In genomic region chr2:79666430-79666829, GRCh38 we compare ENCODE assay signal across 25 cellular contexts.
DNase-seq lines count a peak whose midpoint lies in the region; ATAC-seq, FAIRE-seq and TF ChIP-seq lines count a peak whose summit lies in the region.
"Had no signal": no experiment of that assay in that cellular context is flagged by ENCODE, and none has a peak within 500 bp of the region (broad histone marks: within the 10 kb centered on the region; RNA-seq: fewer than 3 reads in every experiment).

No MANE protein-coding gene starts in this region.

- no peak for TF ChIP-seq EP300 in HepG2 (IDR thresholded peaks at IDR 0.05; ENCODE audit: low read depth in 2 of 2, low read length in 2 of 2)
- no peak for TF ChIP-seq EP300 in HepG2 (CRISPR knock-in tag; IDR thresholded peaks at IDR 0.05; ENCODE audit: borderline replicate concordance)
- TF ChIP-seq EP300 in K562 (IDR thresholded peaks at IDR 0.05; ENCODE audit: low read length), result no peak

- H4K20me1 ChIP-seq in HepG2 (ENCODE audit: insufficient read depth, low read length) (no peaks in the 10 kb centered on the region), K562 (replicated peaks; ENCODE audit: control insufficient read depth, insufficient read depth, low read length) (no peaks in the 10 kb centered on the region), osteoblast (ENCODE audit: insufficient read depth, low read length) (no peaks in the 10 kb centered on the region)
- H4K20me1 ChIP-seq: BLaER1 had no signal

- in situ Hi-C loops in HepG2 (cut with HindIII; ENCODE audit: extremely low pct_ligation_motif_present, low pct_unique_long_range_greater_than_20kb) (no loop called here), K562 (cut with MboI) (no loop called here)

- TF ChIP-seq RAD21 in HepG2 (CRISPR knock-in tag; IDR thresholded peaks at IDR 0.05), result no peak
- no peak for TF ChIP-seq RAD21 in K562 (CRISPR knock-in tag; conservative IDR thresholded peaks at IDR 0.05 in 1 of 2, IDR thresholded peaks at IDR 0.05 in 1 of 2)

- POLR2A ChIA-PET in HepG2 (lab: Yijun Ruan, JAX), result no interaction called here
- POLR2A ChIA-PET in K562 (lab: Yijun Ruan, JAX), result interaction anchor here (0.9 kb wide), 1 partner anchor 11 kb away, joined by 3 read pairs; no protein-coding TSS in a partner anchor

- H3K9ac ChIP-seq in HepG2 (ENCODE audit: insufficient read depth, low read depth, low read length) (no peak overlapping the region), K562 (ENCODE audit: insufficient read depth in 1 of 2, low read depth in 2 of 2, low read length in 2 of 2) (no peak overlapping the region)
- H3K9ac ChIP-seq: BLaER1 had no signal

- no peaks in the 10 kb centered on the region for H3K9me1 ChIP-seq in K562 (ENCODE audit: control insufficient read depth, insufficient read depth, low read length)

- no peak for ATAC-seq in HepG2
- ATAC-seq in right lobe of liver, result no peak
- ATAC-seq in K562, result no peak
- no peak for ATAC-seq in GM18517 (IDR thresholded peaks at IDR 0.05; ENCODE audit: unreplicated experiment)
- ATAC-seq: GM12878 had no signal

- DNase-seq in HepG2 (ENCODE audit: low spot score) (no peak), right lobe of liver (no peak), K562 (ENCODE audit: extremely low read depth in 1 of 4, low spot score in 3 of 4) (no peak), osteoblast (ENCODE audit: insufficient read length, low spot score, missing footprints) (peak; percentile 13), H7 (no peak)
- DNase-seq: ACHN; BE2C; C1 segment of cervical spinal cord; CD4-positive, alpha-beta memory T cell; CD4-positive, CD25-positive, alpha-beta regulatory T cell; CD8-positive, alpha-beta memory T cell; COR-L47; DMS 273 treated with DMSO at 0.1 percent for 48 hours; DMS153; DMS53; DMS79; DND-41; EL; GDM1 had no signal

- CTCF ChIA-PET in HepG2 (lab: Yijun Ruan, JAX; ENCODE audit: low intra/inter-chr PET ratio, low total read pairs) (no interaction called here), K562 (lab: Yijun Ruan, JAX; ENCODE audit: low intra/inter-chr PET ratio) (no interaction called here)

- H2AFZ ChIP-seq in HepG2 (ENCODE audit: low read length) (no peak overlapping the region), K562 (ENCODE audit: low read depth, low read length) (no peak overlapping the region), osteoblast (ENCODE audit: low read length) (no peak overlapping the region)

- FAIRE-seq in HepG2 (lab: Jason Lieb, UNC) (no peak), K562 (lab: Jason Lieb, UNC) (no peak)
- FAIRE-seq: GM12878, GM12892, GM18507 had no signal

- H3K27me3 ChIP-seq in HepG2 (ENCODE audit: control insufficient read depth in 1 of 2, insufficient read depth in 2 of 2, low read length in 2 of 2), result peaks cover 0 to 4% of the 10 kb centered on the region in 2 experiments; a peak in 1 of 5 replicates
- no peaks in the 10 kb centered on the region for H3K27me3 ChIP-seq in right lobe of liver
- H3K27me3 ChIP-seq in K562 (ENCODE audit: control insufficient read depth in 2 of 2, insufficient read depth in 2 of 2, low read length in 2 of 2), result no peaks in the 10 kb centered on the region
- no peaks in the 10 kb centered on the region for H3K27me3 ChIP-seq in osteoblast (ENCODE audit: insufficient read depth, low read length)
- H3K27me3 ChIP-seq in H7 (ENCODE audit: control insufficient read depth, insufficient read depth, low read length), result no peaks in the 10 kb centered on the region
- H3K27me3 ChIP-seq: BE2C, BLaER1 had no signal

- no peak overlapping the region for H3K27ac ChIP-seq in HepG2 (ENCODE audit: extremely low read length, insufficient read depth, low read length)
- no peak overlapping the region for H3K27ac ChIP-seq in right lobe of liver
- no peak overlapping the region for H3K27ac ChIP-seq in K562 (ENCODE audit: extremely low read depth, low read depth, low read length)
- H3K27ac ChIP-seq in osteoblast (ENCODE audit: low read depth, low read length), result no peak overlapping the region
- H3K27ac ChIP-seq: 22Rv1, BLaER1 had no signal

- H3K4me3 ChIP-seq in HepG2 (replicated peaks in 1 of 3; ENCODE audit: insufficient read depth in 1 of 3, low read depth in 2 of 3, low read length in 3 of 3) (no peak overlapping the region), right lobe of liver (no peak overlapping the region), K562 (no peak overlapping the region), osteoblast (ENCODE audit: insufficient read depth, low read length) (no peak overlapping the region), H7 (ENCODE audit: insufficient read depth, low read depth, low read length) (no peak overlapping the region)
- H3K4me3 ChIP-seq: BLaER1, GM12878 had no signal

- intact Hi-C loops in HepG2 (cut with micrococcal nuclease; ENCODE audit: unreplicated experiment), result no loop called here
- intact Hi-C loops in right lobe of liver (cut with DNase I), result no loop called here
- intact Hi-C loops in K562 (cut with micrococcal nuclease), result no loop called here

- TF ChIP-seq CTCF in HepG2 (CRISPR knock-in tag; IDR thresholded peaks at IDR 0.05) (no peak), right lobe of liver (IDR thresholded peaks at IDR 0.05) (no peak), K562 (IDR thresholded peaks at IDR 0.05 in 2 of 3, conservative IDR thresholded peaks at IDR 0.05 in 1 of 3; ENCODE audit: insufficient read depth in 2 of 3, low read depth in 1 of 3, low read length in 3 of 3) (no peak), osteoblast (IDR thresholded peaks at IDR 0.05; ENCODE audit: extremely low read depth, low read depth, low read length) (no peak)

- 2% methylated on average over 4 of the region's 4 CpGs for WGBS in HepG2 (ENCODE audit: low lambda C conversion rate)
- WGBS in right lobe of liver (ENCODE audit: insufficient coverage, low coverage, low lambda C conversion rate, missing lambda C conversion rate), result 40% methylated on average over 4 of the region's 4 CpGs
- WGBS in K562 (ENCODE audit: insufficient coverage, low coverage, missing lambda C conversion rate), result 1% methylated on average over 4 of the region's 4 CpGs

- H3K79me2 ChIP-seq in HepG2 (ENCODE audit: insufficient read depth, low read length) (no peaks in the 10 kb centered on the region), K562 (ENCODE audit: control insufficient read depth, insufficient read depth, low read length) (no peaks in the 10 kb centered on the region), osteoblast (ENCODE audit: insufficient read depth, low read length) (no peaks in the 10 kb centered on the region)

- no peaks in the 10 kb centered on the region for H3K4me1 ChIP-seq in HepG2 (ENCODE audit: insufficient read depth, low read length)
- H3K4me1 ChIP-seq in right lobe of liver, result no peaks in the 10 kb centered on the region
- no peaks in the 10 kb centered on the region for H3K4me1 ChIP-seq in K562 (replicated peaks in 1 of 2; ENCODE audit: control insufficient read depth in 2 of 2, insufficient read depth in 2 of 2, low read length in 2 of 2)
- no peaks in the 10 kb centered on the region for H3K4me1 ChIP-seq in osteoblast (ENCODE audit: insufficient read depth, low read length)
- H3K4me1 ChIP-seq: BE2C, BLaER1 had no signal

- BruUV-seq in HepG2 (replicated peaks; lab: Mats Ljungman, UMichigan) (no TSS peak), K562 (replicated peaks; lab: Mats Ljungman, UMichigan) (no TSS peak)

- H3K36me3 ChIP-seq in HepG2 (replicated peaks in 1 of 2; ENCODE audit: control insufficient read depth in 1 of 2, insufficient read depth in 2 of 2, low read length in 2 of 2) (no peaks in the 10 kb centered on the region), right lobe of liver (no peaks in the 10 kb centered on the region), K562 (ENCODE audit: control insufficient read depth, insufficient read depth, low read length) (no peaks in the 10 kb centered on the region), osteoblast (ENCODE audit: insufficient read depth, low read length) (no peaks in the 10 kb centered on the region), H7 (replicated peaks; ENCODE audit: control insufficient read depth, insufficient read depth, low read length) (no peaks in the 10 kb centered on the region)
- H3K36me3 ChIP-seq: BE2C, BLaER1 had no signal

- TF ChIP-seq POLR2A in HepG2 (IDR thresholded peaks at IDR 0.05; ENCODE audit: insufficient read depth in 1 of 2, low read depth in 2 of 2, low read length in 2 of 2) (no peak), right lobe of liver (IDR thresholded peaks at IDR 0.05) (no peak), K562 (conservative IDR thresholded peaks at IDR 0.05) (no peak)

- no peaks in the 10 kb centered on the region for H3K9me3 ChIP-seq in HepG2 (ENCODE audit: low read length)
- H3K9me3 ChIP-seq in right lobe of liver, result no peaks in the 10 kb centered on the region
- H3K9me3 ChIP-seq in K562 (replicated peaks; ENCODE audit: control insufficient read depth, insufficient read depth, low read depth, low read length), result no peaks in the 10 kb centered on the region
- no peaks in the 10 kb centered on the region for H3K9me3 ChIP-seq in osteoblast (ENCODE audit: low read depth, low read length)
- H3K9me3 ChIP-seq: BE2C had no signal

- H3K4me2 ChIP-seq in HepG2 (ENCODE audit: low read depth, low read length), result no peak overlapping the region
- no peak overlapping the region for H3K4me2 ChIP-seq in K562 (ENCODE audit: insufficient read depth, low read length)
- no peak overlapping the region for H3K4me2 ChIP-seq in osteoblast (ENCODE audit: insufficient read depth, low read length)
- H3K4me2 ChIP-seq: BLaER1 had no signal

TF ChIP-seq in HepG2, 621 proteins besides CTCF, POLR2A, EP300 and RAD21 (continues in another document):
- TF ChIP-seq PITX1 (CRISPR knock-in tag; IDR thresholded peaks at IDR 0.05) (no peak), MAFF (IDR thresholded peaks at IDR 0.05; ENCODE audit: low read depth, low read length) (peak; percentile 95), MAFK (conservative IDR thresholded peaks at IDR 0.05 in 1 of 2, IDR thresholded peaks at IDR 0.05 in 1 of 2; ENCODE audit: low read length in 2 of 2) (peak; percentile 93 to 97), LCORL (IDR thresholded peaks at IDR 0.05) (no peak), LCORL (CRISPR knock-in tag; IDR thresholded peaks at IDR 0.05) (no peak)

TF ChIP-seq in K562, 482 proteins besides CTCF, POLR2A, EP300 and RAD21 (continues in another document):
- peak; percentile 66 for TF ChIP-seq MAFK (IDR thresholded peaks at IDR 0.05; ENCODE audit: low read length)
- no peak for TF ChIP-seq FOXA1 (IDR thresholded peaks at IDR 0.05; ENCODE audit: borderline replicate concordance)
- no peak for TF ChIP-seq TRIM25 (IDR thresholded peaks at IDR 0.05; ENCODE audit: borderline replicate concordance)

Comparison
In these comparisons a context has a peak if more than half of its experiments do, and no peak if none do; other contexts are left out.
1. Of the 241 proteins assayed by ChIP-seq in both HepG2 and K562: peak only in HepG2: none; only in K562: MAFG; in both: MAFF and MAFK; in neither: 238.